ENCODE assay signal across 1 cellular context in genomic region chr4:124415206-124415605, GRCh38.
TF ChIP-seq lines count a peak whose summit lies in the region.

No MANE protein-coding gene starts in this region.

TF ChIP-seq in H1, 55 proteins besides CTCF, POLR2A, EP300 and RAD21 (continued from another document):
- no peak for TF ChIP-seq RNF2 (IDR thresholded peaks at IDR 0.05; ENCODE audit: borderline replicate concordance, low read depth, low read length, missing control alignments, poor library complexity, severe bottlenecking)
